ENCODE assay signal across 25 cellular contexts in genomic region chr14:89667983-89668382, GRCh38.
DNase-seq lines count a peak whose midpoint lies in the region; ATAC-seq, FAIRE-seq and TF ChIP-seq lines count a peak whose summit lies in the region.
"Had no signal": no experiment of that assay in that cellular context is flagged by ENCODE, and none has a peak within 500 bp of the region (broad histone marks: within the 10 kb centered on the region; RNA-seq: fewer than 3 reads in every experiment).

No MANE protein-coding gene starts in this region.

- ATAC-seq in HG03571 (IDR thresholded peaks at IDR 0.05; ENCODE audit: unreplicated experiment) = no peak
- ATAC-seq in GM18867 (IDR thresholded peaks at IDR 0.05; ENCODE audit: unreplicated experiment) = no peak
- ATAC-seq: activated CD4-positive, alpha-beta T cell treated with anti-CD3 and anti-CD28 coated beads for 36 hours; activated naive CD4-positive, alpha-beta T cell treated with anti-CD3 and anti-CD28 coated beads, Interleukin-2, amount 50 U/mL, for 72 hours; activated T-cell treated with anti-CD3 and anti-CD28 coated beads, Interleukin-2, amount 50 U/mL, for 72 hours; body of pancreas; effector memory CD8-positive, alpha-beta T cell; left lung; T-cell had no signal

- H3K4me3 ChIP-seq in astrocyte (ENCODE audit: insufficient read depth, low read depth, low read length) = no peak overlapping the region
- H3K4me3 ChIP-seq: BLaER1 treated with 17β-estradiol and CSF1 and Interleukin-3, amounts not matched to agents 10 nM and 100 nM; body of pancreas; esophagus squamous epithelium; HAP-1; left lung; testis had no signal

- H3K27ac Mint-ChIP-seq in astrocyte (ENCODE audit: unreplicated experiment) (peak overlapping the region; percentile 73), Calu3 (ENCODE audit: unreplicated experiment) (no peak overlapping the region)
- H3K27ac Mint-ChIP-seq: activated CD4-positive, alpha-beta T cell treated with anti-CD3 and anti-CD28 coated beads for 36 hours; activated T-cell treated with anti-CD3 and anti-CD28 coated beads, Interleukin-2, amount 50 U/mL, for 72 hours; effector memory CD8-positive, alpha-beta T cell had no signal

- peaks cover 1% of the 10 kb centered on the region for H3K9me3 Mint-ChIP-seq in astrocyte (ENCODE audit: unreplicated experiment)
- peaks cover 7% of the 10 kb centered on the region for H3K9me3 Mint-ChIP-seq in Calu3 (ENCODE audit: low read depth, unreplicated experiment)

- no peaks in the 10 kb centered on the region for H3K27me3 Mint-ChIP-seq in astrocyte (ENCODE audit: low read depth, unreplicated experiment)
- peaks cover 9% of the 10 kb centered on the region for H3K27me3 Mint-ChIP-seq in Calu3 (ENCODE audit: unreplicated experiment)
- H3K27me3 Mint-ChIP-seq: activated CD4-positive, alpha-beta T cell treated with anti-CD3 and anti-CD28 coated beads for 36 hours; effector memory CD8-positive, alpha-beta T cell; T-cell had no signal

- peaks cover 13% of the 10 kb centered on the region for H3K4me1 Mint-ChIP-seq in astrocyte (ENCODE audit: low read depth, unreplicated experiment)
- H3K4me1 Mint-ChIP-seq in Calu3 (ENCODE audit: low read depth, unreplicated experiment) = peaks cover 7% of the 10 kb centered on the region

- no peaks in the 10 kb centered on the region for H3K36me3 Mint-ChIP-seq in astrocyte (ENCODE audit: low read depth, unreplicated experiment)
- no peaks in the 10 kb centered on the region for H3K36me3 Mint-ChIP-seq in Calu3 (ENCODE audit: insufficient read depth, unreplicated experiment)

- H2AFZ ChIP-seq in astrocyte (ENCODE audit: low read depth, low read length) = no peak overlapping the region

- intact Hi-C loops in Calu3 (cut with micrococcal nuclease; ENCODE audit: unreplicated experiment) = no loop called here

- no peak overlapping the region for H3K9ac ChIP-seq in astrocyte (ENCODE audit: low read length)
- H3K9ac ChIP-seq: BLaER1 treated with 17β-estradiol and CSF1 and Interleukin-3, amounts not matched to agents 10 nM and 100 nM; KMS-11 had no signal

- no peak for TF ChIP-seq CTCF in astrocyte (IDR thresholded peaks at IDR 0.05; ENCODE audit: insufficient read depth, low read depth, low read length)
- TF ChIP-seq CTCF in Calu3 (IDR thresholded peaks at IDR 0.05; ENCODE audit: unreplicated experiment) = no peak

- BruUV-seq in Calu3 (replicated peaks; lab: Mats Ljungman, UMichigan) = no TSS peak

- H3K4me3 Mint-ChIP-seq in astrocyte (ENCODE audit: unreplicated experiment) (no peak overlapping the region), Calu3 (ENCODE audit: low read depth, unreplicated experiment) (no peak overlapping the region)
- H3K4me3 Mint-ChIP-seq: activated CD4-positive, alpha-beta T cell treated with anti-CD3 and anti-CD28 coated beads for 36 hours; effector memory CD8-positive, alpha-beta T cell; T-cell had no signal

- peak; percentile 20 for DNase-seq in Daoy (ENCODE audit: low read depth)
- peak; percentile 45 for DNase-seq in HT1080 (ENCODE audit: low read depth)
- DNase-seq in astrocyte (ENCODE audit: low read depth) = peak; percentile 85
- peak; percentile 23 for DNase-seq in iris pigment epithelial cell (ENCODE audit: low read depth)
- no peak for DNase-seq in Calu3
- no peak for DNase-seq in hippocampal formation (lab: John Stamatoyannopoulos, UW)
- DNase-seq: activated CD4-positive, alpha-beta T cell treated with anti-CD3 and anti-CD28 coated beads for 36 hours; activated CD8-positive, alpha-beta memory T cell treated with anti-CD3 and anti-CD28 coated beads for 24 hours; activated T-cell treated with anti-CD3 and anti-CD28 coated beads, Interleukin-2, amount 50 U/mL, for 72 hours; body of pancreas; effector memory CD8-positive, alpha-beta T cell; esophagus squamous epithelium; left lung; MV-4-11; NCI-H1694 treated with DMSO at 0.1 percent for 48 hours; NCI-H2171 treated with DMSO at 0.1 percent for 48 hours; T-cell; testis had no signal

- H3K4me2 ChIP-seq in astrocyte (ENCODE audit: low read length) = peak overlapping the region; percentile 58
- H3K4me2 ChIP-seq: KMS-11 had no signal

- H3K27me3 ChIP-seq in astrocyte (ENCODE audit: insufficient read depth, low read length) = no peaks in the 10 kb centered on the region
- H3K27me3 ChIP-seq: BLaER1 treated with 17β-estradiol and CSF1 and Interleukin-3, amounts not matched to agents 10 nM and 100 nM; body of pancreas; esophagus squamous epithelium; left lung; testis had no signal

- CTCF ChIA-PET in Calu3 (lab: Charles Lee) = no interaction called here

- peaks cover 6% of the 10 kb centered on the region for H3K4me1 ChIP-seq in astrocyte (ENCODE audit: insufficient read depth, low read length)
- H3K4me1 ChIP-seq: body of pancreas, esophagus squamous epithelium, HAP-1, testis had no signal

- H4K20me1 ChIP-seq in astrocyte (ENCODE audit: insufficient read depth, low read length) = no peaks in the 10 kb centered on the region
- H4K20me1 ChIP-seq: BLaER1 treated with 17β-estradiol and CSF1 and Interleukin-3, amounts not matched to agents 10 nM and 100 nM had no signal

- no peaks in the 10 kb centered on the region for H3K36me3 ChIP-seq in astrocyte (ENCODE audit: insufficient read depth, low read length)
- H3K36me3 ChIP-seq: BLaER1 treated with 17β-estradiol and CSF1 and Interleukin-3, amounts not matched to agents 10 nM and 100 nM; esophagus squamous epithelium; HAP-1; left lung had no signal

- H3K27ac ChIP-seq in astrocyte (ENCODE audit: low read depth, low read length) = no peak overlapping the region
- H3K27ac ChIP-seq: body of pancreas, esophagus squamous epithelium, KMS-11, left lung, testis had no signal

- FAIRE-seq in astrocyte (lab: Jason Lieb, UNC) = peak; percentile 50
- FAIRE-seq: colon had no signal

- H3K9me3 ChIP-seq in astrocyte (ENCODE audit: insufficient read depth, low read depth, low read length) = no peaks in the 10 kb centered on the region
- H3K9me3 ChIP-seq: body of pancreas, esophagus squamous epithelium, testis had no signal

- no peaks in the 10 kb centered on the region for H3K79me2 ChIP-seq in astrocyte (ENCODE audit: insufficient read depth, low read length)

Comparison
In these comparisons a context has a peak if more than half of its experiments do, and no peak if none do; other contexts are left out.
1. DNase-seq: peak in Daoy (single experiment), HT1080 (single experiment), astrocyte (single experiment) and iris pigment epithelial cell (single experiment); none in Calu3 (single experiment) and hippocampal formation (0 of 2).